9 cellular contexts compared by ENCODE assay signal in genomic region chr2:241901500-241902351, GRCh38. TPM values are rescaled to one million over a fixed set of nuclear protein-coding genes. Genes with fewer than 3 reads are reported as not detected.
A peak's percentile ranks its signal among the peaks of the same experiment; 100 is the strongest.
DNase-seq lines count a peak whose midpoint lies in the region; ATAC-seq and TF ChIP-seq lines count a peak whose summit lies in the region.
"Had no signal": no experiment of that assay in that cellular context is flagged by ENCODE, and none has a peak within 500 bp of the region (broad histone marks: within the 10 kb centered on the region; RNA-seq: fewer than 3 reads in every experiment).

No MANE protein-coding gene starts in this region.

- H3K4me1 ChIP-seq in ectodermal cell (ENCODE audit: control insufficient read depth, insufficient read depth, low read length) (peaks cover 17% of the 10 kb centered on the region), left lung (no peaks in the 10 kb centered on the region)

- no peaks in the 10 kb centered on the region for H3K27me3 Mint-ChIP-seq in stimulated activated naive B cell treated with anti-CD40 and anti-IgM and Interleukin-4, amounts not matched to agents 10 μg/mL and 1 μg/mL and 100 μg/mL, for 72 hours

- H3K36me3 Mint-ChIP-seq in stimulated activated naive B cell treated with anti-CD40 and anti-IgM and Interleukin-4, amounts not matched to agents 10 μg/mL and 1 μg/mL and 100 μg/mL, for 72 hours, result peaks cover 14 to 32% of the 10 kb centered on the region in 2 donors
- peaks cover 17% of the 10 kb centered on the region for H3K36me3 Mint-ChIP-seq in stimulated activated effector memory CD8-positive, alpha-beta T cell treated with anti-CD3 and anti-CD28 coated beads, Interleukin-12 subunit alpha, Interleukin-12 subunit beta, amount 100 ng/mL, for 72 hours

- no peaks in the 10 kb centered on the region for H3K9me3 Mint-ChIP-seq in stimulated activated naive B cell treated with anti-CD40 and anti-IgM and Interleukin-4, amounts not matched to agents 10 μg/mL and 1 μg/mL and 100 μg/mL, for 72 hours
- no peaks in the 10 kb centered on the region for H3K9me3 Mint-ChIP-seq in stimulated activated effector memory CD8-positive, alpha-beta T cell treated with anti-CD3 and anti-CD28 coated beads, Interleukin-12 subunit alpha, Interleukin-12 subunit beta, amount 100 ng/mL, for 72 hours

- intact Hi-C loops in left lung (cut with DNase I), result no loop called here

- H3K4me3 Mint-ChIP-seq in stimulated activated naive B cell treated with anti-CD40 and anti-IgM and Interleukin-4, amounts not matched to agents 10 μg/mL and 1 μg/mL and 100 μg/mL, for 72 hours, result peak overlapping the region; percentile 68 to 75
- no peak overlapping the region for H3K4me3 Mint-ChIP-seq in stimulated activated effector memory CD8-positive, alpha-beta T cell treated with anti-CD3 and anti-CD28 coated beads, Interleukin-12 subunit alpha, Interleukin-12 subunit beta, amount 100 ng/mL, for 72 hours

- DNase-seq in NCI-H510A treated with DMSO at 0.1 percent for 48 hours (lab: John Stamatoyannopoulos, UW) (peak; percentile 11), NCI-H510A (lab: John Stamatoyannopoulos, UW) (no peak), left lung (peak in 1 of 2 donors; percentile 77), Kasumi-1 (lab: John Stamatoyannopoulos, UW) (no peak), COLO668 (lab: John Stamatoyannopoulos, UW; ENCODE audit: unreplicated experiment) (no peak)
- DNase-seq in stimulated activated naive B cell treated with anti-CD40 and anti-IgM and Interleukin-4, amounts not matched to agents 10 μg/mL and 1 μg/mL and 100 μg/mL, for 72 hours, result no peak
- DNase-seq in stimulated activated effector memory CD8-positive, alpha-beta T cell treated with anti-CD3 and anti-CD28 coated beads, Interleukin-12 subunit alpha, Interleukin-12 subunit beta, amount 100 ng/mL, for 72 hours (ENCODE audit: low spot score in 2 of 2), result no peak

- 31 to 34% methylated on average over 48 to 50 of the region's 54 CpGs for WGBS in ectodermal cell, 2 experiments

- no peaks in the 10 kb centered on the region for H3K36me3 ChIP-seq in ectodermal cell (ENCODE audit: control insufficient read depth, insufficient read depth, low read length)
- H3K36me3 ChIP-seq in left lung, result no peaks in the 10 kb centered on the region

- peak overlapping the region; percentile 35 for H3K4me3 ChIP-seq in ectodermal cell (ENCODE audit: insufficient read depth, low read depth, low read length)
- no peak overlapping the region for H3K4me3 ChIP-seq in left lung

- no peak overlapping the region for H3K27ac ChIP-seq in ectodermal cell (ENCODE audit: insufficient read depth, low read depth, low read length, poor library complexity, severe bottlenecking)
- no peak overlapping the region for H3K27ac ChIP-seq in left lung

- ATAC-seq in left lung, result peak; percentile 77
- peak; percentile 43 to 64 for ATAC-seq in stimulated activated naive B cell treated with anti-CD40 and anti-IgM and Interleukin-4, amounts not matched to agents 10 μg/mL and 1 μg/mL and 100 μg/mL, for 72 hours (replicated peaks)
- ATAC-seq in stimulated activated effector memory CD8-positive, alpha-beta T cell treated with anti-CD3 and anti-CD28 coated beads, Interleukin-12 subunit alpha, Interleukin-12 subunit beta, amount 100 ng/mL, for 72 hours, result no peak

- H3K9me3 ChIP-seq in ectodermal cell (ENCODE audit: control insufficient read depth, low read length) (no peaks in the 10 kb centered on the region), left lung (no peaks in the 10 kb centered on the region)

- peaks cover 5 to 24% of the 10 kb centered on the region in 2 donors for H3K4me1 Mint-ChIP-seq in stimulated activated naive B cell treated with anti-CD40 and anti-IgM and Interleukin-4, amounts not matched to agents 10 μg/mL and 1 μg/mL and 100 μg/mL, for 72 hours
- H3K4me1 Mint-ChIP-seq in stimulated activated effector memory CD8-positive, alpha-beta T cell treated with anti-CD3 and anti-CD28 coated beads, Interleukin-12 subunit alpha, Interleukin-12 subunit beta, amount 100 ng/mL, for 72 hours, result peaks cover 13% of the 10 kb centered on the region

- H3K27ac Mint-ChIP-seq in stimulated activated naive B cell treated with anti-CD40 and anti-IgM and Interleukin-4, amounts not matched to agents 10 μg/mL and 1 μg/mL and 100 μg/mL, for 72 hours, result no peak overlapping the region
- no peak overlapping the region for H3K27ac Mint-ChIP-seq in stimulated activated effector memory CD8-positive, alpha-beta T cell treated with anti-CD3 and anti-CD28 coated beads, Interleukin-12 subunit alpha, Interleukin-12 subunit beta, amount 100 ng/mL, for 72 hours

- H3K27me3 ChIP-seq in ectodermal cell (ENCODE audit: control insufficient read depth, insufficient read depth, low read length, poor library complexity, severe bottlenecking) (peaks cover 25% of the 10 kb centered on the region), left lung (peaks cover 0 to 7% of the 10 kb centered on the region in 2 donors)

- no peak for TF ChIP-seq CTCF in left lung (IDR thresholded peaks at IDR 0.05)

RNA-seq across cellular contexts. Expression of gene RTP5, which starts 32.2 kb away (rescaled TPM):
- polyA plus RNA-seq in ectodermal cell (2013, experiment 1 of 4), result not detected
- not detected for polyA plus RNA-seq in ectodermal cell (2013, experiment 2 of 4)
- not detected for polyA plus RNA-seq in ectodermal cell (2013, experiment 3 of 4)
- not detected for polyA plus RNA-seq in ectodermal cell (2013, experiment 4 of 4)
- under 1 TPM in 1 of 2 donors, not detected in 1; 0.10 TPM for total RNA-seq in left lung
- total RNA-seq: A172 had no signal

RNA-seq across cellular contexts. Expression of gene PDCD1, which starts 43.0 kb away (rescaled TPM):
- polyA plus RNA-seq in ectodermal cell (2013, experiment 1 of 4), result not detected
- polyA plus RNA-seq in ectodermal cell (2013, experiment 2 of 4), result not detected
- not detected for polyA plus RNA-seq in ectodermal cell (2013, experiment 3 of 4)
- not detected for polyA plus RNA-seq in ectodermal cell (2013, experiment 4 of 4)
- 1 to 10 TPM; 1.1 TPM for total RNA-seq in left lung
- total RNA-seq: A172 had no signal
